ENCODE assay signal across 8 cellular contexts in the genomic region with DNA sequence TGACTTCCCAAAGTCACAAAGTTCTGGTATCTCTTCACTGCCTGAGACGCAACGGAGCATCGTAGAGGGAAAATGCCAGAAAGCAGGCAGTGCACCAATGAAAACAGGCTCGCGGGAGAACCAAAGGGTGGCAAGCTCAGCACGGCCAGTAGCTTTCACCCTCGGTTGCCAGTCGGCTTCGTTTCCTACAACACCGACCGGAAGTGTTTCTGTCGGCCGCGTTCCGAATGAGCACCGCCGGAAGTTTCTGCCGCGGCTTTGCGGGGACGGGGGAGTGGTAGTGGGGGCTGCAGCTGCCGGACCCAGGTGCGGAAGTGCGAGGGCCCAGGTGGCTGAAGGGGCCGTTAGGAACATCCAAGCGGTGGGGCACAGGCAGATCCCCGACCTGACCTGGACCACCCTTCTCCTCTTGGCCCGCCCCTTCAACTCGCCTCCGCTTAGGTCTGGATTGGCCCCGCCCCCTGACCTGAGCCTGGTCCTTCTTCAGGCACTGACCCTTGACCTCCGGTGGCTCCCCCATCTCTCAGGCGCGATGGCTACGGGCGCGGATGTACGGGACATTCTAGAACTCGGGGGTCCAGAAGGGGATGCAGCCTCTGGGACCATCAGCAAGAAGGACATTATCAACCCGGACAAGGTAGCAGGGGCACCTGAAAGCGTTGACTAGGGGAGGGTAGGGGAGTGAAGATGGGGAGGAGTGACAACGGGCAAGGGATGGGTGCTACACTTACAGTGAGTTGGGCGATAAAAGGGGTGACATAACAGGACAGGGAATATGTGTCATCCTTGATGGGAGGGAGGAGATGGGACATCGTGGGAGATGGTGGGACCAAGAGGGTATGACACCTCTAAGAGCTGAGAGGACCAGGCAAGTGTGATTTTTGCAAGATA. TPM values are rescaled to one million over a fixed set of nuclear protein-coding genes. Genes with fewer than 3 reads are reported as not detected.
DNase-seq lines count a peak whose midpoint lies in the region; ATAC-seq and TF ChIP-seq lines count a peak whose summit lies in the region.

A gene with protein sequence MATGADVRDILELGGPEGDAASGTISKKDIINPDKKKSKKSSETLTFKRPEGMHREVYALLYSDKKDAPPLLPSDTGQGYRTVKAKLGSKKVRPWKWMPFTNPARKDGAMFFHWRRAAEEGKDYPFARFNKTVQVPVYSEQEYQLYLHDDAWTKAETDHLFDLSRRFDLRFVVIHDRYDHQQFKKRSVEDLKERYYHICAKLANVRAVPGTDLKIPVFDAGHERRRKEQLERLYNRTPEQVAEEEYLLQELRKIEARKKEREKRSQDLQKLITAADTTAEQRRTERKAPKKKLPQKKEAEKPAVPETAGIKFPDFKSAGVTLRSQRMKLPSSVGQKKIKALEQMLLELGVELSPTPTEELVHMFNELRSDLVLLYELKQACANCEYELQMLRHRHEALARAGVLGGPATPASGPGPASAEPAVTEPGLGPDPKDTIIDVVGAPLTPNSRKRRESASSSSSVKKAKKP (plus strand): TSS at position 250 of the 891 bp plus-strand sequence. CDS start 283 bp downstream, at position 533.

- no peaks in the 10 kb centered on the region for H3K9me3 ChIP-seq in ectodermal cell (ENCODE audit: control insufficient read depth, low read length)
- H3K9me3 ChIP-seq in lower lobe of right lung: no peaks in the 10 kb centered on the region

- H3K27ac ChIP-seq in ectodermal cell (ENCODE audit: insufficient read depth, low read depth, low read length, poor library complexity, severe bottlenecking) (no peak within 1 kb of the TSS), lower lobe of right lung (peak within 1 kb of the TSS; percentile 84)

- H3K36me3 Mint-ChIP-seq in activated CD8-positive, alpha-beta T cell treated with anti-CD3 and anti-CD28 coated beads for 36 hours (ENCODE audit: low read depth): peaks cover 2% of the 10 kb centered on the region

- H3K4me3 Mint-ChIP-seq in activated CD8-positive, alpha-beta T cell treated with anti-CD3 and anti-CD28 coated beads for 36 hours: peak within 1 kb of the TSS; percentile 93

- peaks cover 3% of the 10 kb centered on the region for H3K27me3 ChIP-seq in ectodermal cell (ENCODE audit: control insufficient read depth, insufficient read depth, low read length, poor library complexity, severe bottlenecking)
- H3K27me3 ChIP-seq in lower lobe of right lung (ENCODE audit: low read depth): no peaks in the 10 kb centered on the region

- WGBS in ectodermal cell, 2 experiments: 1 to 2% methylated on average over 44 of the region's 44 CpGs

- CTCF ChIA-PET in activated CD8-positive, alpha-beta T cell treated with anti-CD3 and anti-CD28 coated beads for 36 hours (lab: Charles Lee): interaction anchor here (0.6 to 2.3 kb wide), 7 partner anchors 25 to 440 kb away, joined by 3 to 9 read pairs (median 3); no protein-coding TSS in a partner anchor

- peaks cover 28% of the 10 kb centered on the region for H3K4me1 Mint-ChIP-seq in activated CD8-positive, alpha-beta T cell treated with anti-CD3 and anti-CD28 coated beads for 36 hours (ENCODE audit: low read depth)

- H3K4me3 ChIP-seq in ectodermal cell (ENCODE audit: insufficient read depth, low read depth, low read length) (peak within 1 kb of the TSS; percentile 68), lower lobe of right lung (peak within 1 kb of the TSS; percentile 97)

- intact Hi-C loops in activated CD8-positive, alpha-beta T cell treated with anti-CD3 and anti-CD28 coated beads for 36 hours (cut with micrococcal nuclease): loop anchor here (10.0 kb wide), 1 partner anchor 381 kb away; no protein-coding TSS in a partner anchor
- intact Hi-C loops in lower lobe of right lung (cut with DNase I): no loop called here

- POLR2A ChIA-PET in activated CD8-positive, alpha-beta T cell treated with anti-CD3 and anti-CD28 coated beads for 36 hours (lab: Charles Lee): interaction anchor here (0.6 to 2.0 kb wide), 5 partner anchors 11 to 418 kb away, joined by 3 to 8 read pairs (median 3); no protein-coding TSS in a partner anchor

- no peaks in the 10 kb centered on the region for H3K9me3 Mint-ChIP-seq in activated CD8-positive, alpha-beta T cell treated with anti-CD3 and anti-CD28 coated beads for 36 hours

- ATAC-seq in GM19351 (IDR thresholded peaks at IDR 0.05; ENCODE audit: unreplicated experiment) (peak; percentile 72), lower lobe of right lung (peak; percentile 94 to 97)
- peak; percentile 90 for ATAC-seq in activated CD8-positive, alpha-beta T cell treated with anti-CD3 and anti-CD28 coated beads for 36 hours

- DNase-seq in AML-193 (lab: John Stamatoyannopoulos, UW): peak; percentile 73 to 83
- peak; percentile 89 for DNase-seq in HK-2 (ENCODE audit: unreplicated experiment)
- peak; percentile 75 for DNase-seq in NCI-H82 treated with DMSO at 0.1 percent for 48 hours (lab: John Stamatoyannopoulos, UW; ENCODE audit: unreplicated experiment)
- DNase-seq in activated CD8-positive, alpha-beta T cell treated with anti-CD3 and anti-CD28 coated beads for 36 hours: peak; percentile 88
- DNase-seq in lower lobe of right lung: peak; percentile 90
- peak; percentile 61 to 81 (median 79) for DNase-seq in stimulated activated CD4-positive, alpha-beta T cell treated with anti-CD3 and anti-CD28 coated beads, TNF-alpha, amount 100 ng/mL, for 1 hour (ENCODE audit: low read depth in 3 of 3, low spot score in 1 of 3)

- no peak for TF ChIP-seq CTCF in activated CD8-positive, alpha-beta T cell treated with anti-CD3 and anti-CD28 coated beads for 36 hours (IDR thresholded peaks at IDR 0.05)
- TF ChIP-seq CTCF in lower lobe of right lung (IDR thresholded peaks at IDR 0.05): no peak

- H3K27me3 Mint-ChIP-seq in activated CD8-positive, alpha-beta T cell treated with anti-CD3 and anti-CD28 coated beads for 36 hours: no peaks in the 10 kb centered on the region

- H3K4me1 ChIP-seq in ectodermal cell (ENCODE audit: control insufficient read depth, insufficient read depth, low read length) (peaks cover 4% of the 10 kb centered on the region), lower lobe of right lung (peaks cover 22% of the 10 kb centered on the region)

- H3K36me3 ChIP-seq in ectodermal cell (ENCODE audit: control insufficient read depth, insufficient read depth, low read length): peaks cover 23% of the 10 kb centered on the region
- H3K36me3 ChIP-seq in lower lobe of right lung: peaks cover 36% of the 10 kb centered on the region

- H3K27ac Mint-ChIP-seq in activated CD8-positive, alpha-beta T cell treated with anti-CD3 and anti-CD28 coated beads for 36 hours: peak within 1 kb of the TSS; percentile 92

RNA-seq across cellular contexts. Expression of the gene that starts here (rescaled TPM):
- 10 to 100 TPM; 26.5 to 29.6 TPM for total RNA-seq in activated CD8-positive, alpha-beta T cell treated with anti-CD3 and anti-CD28 coated beads for 36 hours
- 54.6 TPM for polyA plus RNA-seq in ectodermal cell (2013, experiment 1 of 4)
- polyA plus RNA-seq in ectodermal cell (2013, experiment 2 of 4): 59.0 TPM
- 50.2 TPM for polyA plus RNA-seq in ectodermal cell (2013, experiment 3 of 4)
- 51.9 TPM for polyA plus RNA-seq in ectodermal cell (2013, experiment 4 of 4)
- 32.2 TPM for total RNA-seq in lower lobe of right lung
